ENCODE assay signal across 17 cellular contexts in genomic region chr14:54681819-54682261, GRCh38.
DNase-seq lines count a peak whose midpoint lies in the region; ATAC-seq, FAIRE-seq and TF ChIP-seq lines count a peak whose summit lies in the region.
"Had no signal": no experiment of that assay in that cellular context is flagged by ENCODE, and none has a peak within 500 bp of the region (broad histone marks: within the 10 kb centered on the region; RNA-seq: fewer than 3 reads in every experiment).

No MANE protein-coding gene starts in this region.

- H3K27ac Mint-ChIP-seq in GM23338, result no peak overlapping the region

- peaks cover 19% of the 10 kb centered on the region for H3K4me1 ChIP-seq in BE2C
- H3K4me1 ChIP-seq in keratinocyte (ENCODE audit: control insufficient read depth, extremely low read depth, insufficient read depth, low read length), result peaks cover 60% of the 10 kb centered on the region
- peaks cover 48% of the 10 kb centered on the region for H3K4me1 ChIP-seq in GM23338 (ENCODE audit: insufficient read depth)

- H3K79me2 ChIP-seq in keratinocyte (ENCODE audit: control insufficient read depth, insufficient read depth, low read length), result peaks cover 39% of the 10 kb centered on the region
- 0 out of 2 replicates have a peak, but pooled peaks cover under 1% of the 10 kb centered on the region for H3K79me2 ChIP-seq in GM23338 (replicated peaks; ENCODE audit: insufficient read depth)

- H4K20me1 ChIP-seq in keratinocyte (ENCODE audit: control insufficient read depth, extremely low read depth, insufficient read depth, low read length) (no peaks in the 10 kb centered on the region), GM23338 (replicated peaks; ENCODE audit: insufficient read depth) (no peaks in the 10 kb centered on the region)

- peak; percentile 55 for DNase-seq in BE2C
- peak; percentile 68 for DNase-seq in KBM-7
- DNase-seq in astrocyte of the spinal cord (ENCODE audit: low read depth, low spot score), result peak; percentile 69
- DNase-seq in keratinocyte (ENCODE audit: low read depth, low spot score), result no peak
- no peak for DNase-seq in NCI-H2029 (lab: John Stamatoyannopoulos, UW)
- no peak for DNase-seq in GM23338 (ENCODE audit: low spot score)
- DNase-seq: activated CD4-positive, alpha-beta T cell treated with anti-CD3 and anti-CD28 coated beads for 1 hour; activated T-cell treated with anti-CD3 and anti-CD28 coated beads for 4 hours; glutamatergic neuron; left colon; NCI-H1105 treated with DMSO at 0.1 percent for 48 hours; NCI-H345; T-helper 1 cell; testis had no signal

- H3K9me3 Mint-ChIP-seq in GM23338, result no peaks in the 10 kb centered on the region; the same call in 2 of the 3 replicates

- peaks cover 57% of the 10 kb centered on the region for H3K4me1 Mint-ChIP-seq in GM23338

- peak; percentile 90 for FAIRE-seq in keratinocyte (lab: Jason Lieb, UNC)

- no peaks in the 10 kb centered on the region for H3F3A ChIP-seq in GM23338 (replicated peaks; ENCODE audit: low read depth)

- no peak overlapping the region for H3K4me3 Mint-ChIP-seq in GM23338

- H3K4me2 ChIP-seq in keratinocyte (ENCODE audit: control insufficient read depth, extremely low read depth, insufficient read depth, low read depth, low read length), result peak overlapping the region; percentile 61
- no peak overlapping the region for H3K4me2 ChIP-seq in GM23338

- no peaks in the 10 kb centered on the region for H3K27me3 ChIP-seq in BE2C
- H3K27me3 ChIP-seq in keratinocyte (ENCODE audit: control insufficient read depth, extremely low read depth, insufficient read depth, low read length), result no peaks in the 10 kb centered on the region
- no peaks in the 10 kb centered on the region for H3K27me3 ChIP-seq in GM23338 (ENCODE audit: insufficient read depth)
- H3K27me3 ChIP-seq: testis had no signal

- H3K9ac ChIP-seq in keratinocyte (ENCODE audit: control insufficient read depth, extremely low read depth, insufficient read depth, low read length), result peak overlapping the region; percentile 62

- H3K27ac ChIP-seq in keratinocyte (ENCODE audit: control insufficient read depth, insufficient read depth, low read length), result peak overlapping the region; percentile 84
- H3K27ac ChIP-seq in GM23338 (ENCODE audit: low read depth), result no peak overlapping the region
- H3K27ac ChIP-seq: prostate gland, testis had no signal

- ATAC-seq in GM21723 (IDR thresholded peaks at IDR 0.05; ENCODE audit: unreplicated experiment), result no peak
- ATAC-seq in GM23338, result no peak
- ATAC-seq in GM18858 (IDR thresholded peaks at IDR 0.05; ENCODE audit: unreplicated experiment), result no peak
- ATAC-seq: left colon had no signal

- no peaks in the 10 kb centered on the region for H3K9me2 ChIP-seq in GM23338 (ENCODE audit: insufficient read depth)

- in situ Hi-C loops in KBM-7 (cut with MboI; ENCODE audit: low pct_unique_long_range_greater_than_20kb, low sequenced_read_pairs), result no loop called here
- in situ Hi-C loops in astrocyte of the spinal cord (cut with HindIII; ENCODE audit: low sequenced_read_pairs), result no loop called here

- TF ChIP-seq CTCF in BE2C (IDR thresholded peaks at IDR 0.05; ENCODE audit: low read depth, low read length), result no peak
- no peak for TF ChIP-seq CTCF in astrocyte of the spinal cord (IDR thresholded peaks at IDR 0.05; ENCODE audit: low read depth, low read length)
- TF ChIP-seq CTCF in keratinocyte (optimal IDR thresholded peaks at IDR 0.05 in 1 of 3, IDR thresholded peaks at IDR 0.05 in 1 of 3, conservative IDR thresholded peaks at IDR 0.05 in 1 of 3; ENCODE audit: extremely low read depth in 1 of 3, insufficient read depth in 2 of 3, low read length in 3 of 3), result no peak
- no peak for TF ChIP-seq CTCF in GM23338 (conservative IDR thresholded peaks at IDR 0.05; ENCODE audit: low read depth in 2 of 2)

- no peaks in the 10 kb centered on the region for H3K36me3 Mint-ChIP-seq in GM23338 (ENCODE audit: low read depth)

- no peak overlapping the region for H2AFZ ChIP-seq in keratinocyte (ENCODE audit: control insufficient read depth, low read length)
- H2AFZ ChIP-seq in GM23338, result no peak overlapping the region

- H3K9me1 ChIP-seq in keratinocyte (ENCODE audit: control insufficient read depth, extremely low read depth, insufficient read depth, low read length), result peaks cover 4% of the 10 kb centered on the region

- H3K36me3 ChIP-seq in BE2C, result no peaks in the 10 kb centered on the region
- peaks cover 0 to 1% of the 10 kb centered on the region in 2 experiments for H3K36me3 ChIP-seq in keratinocyte (ENCODE audit: control insufficient read depth in 2 of 2, extremely low read depth in 1 of 2, insufficient read depth in 2 of 2, low read length in 2 of 2)
- no peaks in the 10 kb centered on the region for H3K36me3 ChIP-seq in GM23338 (ENCODE audit: insufficient read depth)
- H3K36me3 ChIP-seq: prostate gland had no signal

- H3K9me3 ChIP-seq in BE2C, result no peaks in the 10 kb centered on the region
- H3K9me3 ChIP-seq in keratinocyte (ENCODE audit: control insufficient read depth, low read depth, low read length), result no peaks in the 10 kb centered on the region
- H3K9me3 ChIP-seq: prostate gland, testis had no signal

- H3K4me3 ChIP-seq in BE2C (ENCODE audit: low read depth, low read length) (no peak overlapping the region), astrocyte of the spinal cord (ENCODE audit: low read depth, low read length) (no peak overlapping the region), keratinocyte (ENCODE audit: control insufficient read depth in 2 of 3, extremely low read depth in 1 of 3, insufficient read depth in 2 of 3, low read depth in 1 of 3, low read length in 3 of 3) (no peak overlapping the region), GM23338 (no peak overlapping the region)
- H3K4me3 ChIP-seq: prostate gland, testis had no signal

- peaks cover 4% of the 10 kb centered on the region for H3K27me3 Mint-ChIP-seq in GM23338 (ENCODE audit: insufficient read depth, low read depth, poor library complexity)

- dilution Hi-C loops in keratinocyte (cut with MboI; ENCODE audit: extremely low pct_ligation_motif_present, low sequenced_read_pairs), result no loop called here

TF ChIP-seq in GM23338, 12 proteins besides CTCF, POLR2A, EP300 and RAD21:
- TF ChIP-seq ETS1 (IDR thresholded peaks at IDR 0.05), result no peak
- TF ChIP-seq NANOG (IDR thresholded peaks at IDR 0.05; ENCODE audit: borderline replicate concordance), result no peak

Comparison
In these comparisons a context has a peak if more than half of its experiments do, and no peak if none do; other contexts are left out.
1. DNase-seq: peak in BE2C (single experiment), KBM-7 (single experiment) and astrocyte of the spinal cord (single experiment); none in keratinocyte (single experiment), NCI-H2029 (single experiment) and GM23338 (single experiment).